1 cellular context compared by ENCODE assay signal in the genomic region with DNA sequence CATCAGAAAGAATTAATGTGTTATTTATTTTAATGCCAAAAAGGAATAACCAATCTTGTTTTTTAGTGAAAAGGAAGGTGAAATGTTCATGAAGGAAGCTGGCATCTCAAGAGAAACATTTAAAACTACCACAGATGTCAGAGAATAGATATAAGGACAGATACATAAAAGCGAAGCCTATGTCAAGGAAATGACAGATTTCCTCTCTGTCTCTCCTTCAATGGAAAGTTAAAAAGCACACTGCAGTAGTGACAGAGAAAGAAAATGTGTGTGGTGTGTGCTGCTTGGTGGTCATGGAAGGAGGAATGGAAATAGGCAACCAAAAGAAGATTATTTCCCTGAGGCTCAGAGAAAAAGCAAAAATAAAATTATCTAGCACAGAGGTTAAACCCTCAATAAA.
TF ChIP-seq lines count a peak whose summit lies in the region.

No MANE protein-coding gene starts in this region.

TF ChIP-seq in SK-N-SH treated with all-trans-retinoic acid at 6 μM for 48 hours, 23 proteins besides CTCF, POLR2A, EP300 and RAD21 (continued from another document):
- TF ChIP-seq, protein P1, sequence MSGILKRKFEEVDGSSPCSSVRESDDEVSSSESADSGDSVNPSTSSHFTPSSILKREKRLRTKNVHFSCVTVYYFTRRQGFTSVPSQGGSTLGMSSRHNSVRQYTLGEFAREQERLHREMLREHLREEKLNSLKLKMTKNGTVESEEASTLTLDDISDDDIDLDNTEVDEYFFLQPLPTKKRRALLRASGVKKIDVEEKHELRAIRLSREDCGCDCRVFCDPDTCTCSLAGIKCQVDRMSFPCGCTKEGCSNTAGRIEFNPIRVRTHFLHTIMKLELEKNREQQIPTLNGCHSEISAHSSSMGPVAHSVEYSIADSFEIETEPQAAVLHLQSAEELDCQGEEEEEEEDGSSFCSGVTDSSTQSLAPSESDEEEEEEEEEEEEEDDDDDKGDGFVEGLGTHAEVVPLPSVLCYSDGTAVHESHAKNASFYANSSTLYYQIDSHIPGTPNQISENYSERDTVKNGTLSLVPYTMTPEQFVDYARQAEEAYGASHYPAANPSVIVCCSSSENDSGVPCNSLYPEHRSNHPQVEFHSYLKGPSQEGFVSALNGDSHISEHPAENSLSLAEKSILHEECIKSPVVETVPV (CRISPR knock-in tag; IDR thresholded peaks at IDR 0.05), result no peak
- TF ChIP-seq TCF4 (CRISPR knock-in tag; IDR thresholded peaks at IDR 0.05; ENCODE audit: borderline replicate concordance) (no peak), ISL1 (CRISPR knock-in tag; IDR thresholded peaks at IDR 0.05) (no peak), TOX (CRISPR knock-in tag; IDR thresholded peaks at IDR 0.05; ENCODE audit: borderline replicate concordance) (no peak), ZFP3 (CRISPR knock-in tag; IDR thresholded peaks at IDR 0.05) (no peak), GLIS3 (CRISPR knock-in tag; IDR thresholded peaks at IDR 0.05) (no peak), ARNTL (CRISPR knock-in tag; IDR thresholded peaks at IDR 0.05; ENCODE audit: borderline replicate concordance, low read depth) (no peak), RARB (CRISPR knock-in tag; IDR thresholded peaks at IDR 0.05) (no peak), PPARA (CRISPR knock-in tag; IDR thresholded peaks at IDR 0.05; ENCODE audit: borderline replicate concordance) (no peak), ZFP30 (CRISPR knock-in tag; IDR thresholded peaks at IDR 0.05) (no peak), ZNF70 (CRISPR knock-in tag; IDR thresholded peaks at IDR 0.05) (no peak), ZNF8 (CRISPR knock-in tag; IDR thresholded peaks at IDR 0.05) (no peak), ZC3H10 (CRISPR knock-in tag; IDR thresholded peaks at IDR 0.05) (no peak), ZNF565 (CRISPR knock-in tag; conservative IDR thresholded peaks at IDR 0.05; ENCODE audit: low read depth) (no peak), SNAI2 (CRISPR knock-in tag; IDR thresholded peaks at IDR 0.05) (no peak), OSR1 (CRISPR knock-in tag; IDR thresholded peaks at IDR 0.05) (no peak)
- TF ChIP-seq, protein P2, sequence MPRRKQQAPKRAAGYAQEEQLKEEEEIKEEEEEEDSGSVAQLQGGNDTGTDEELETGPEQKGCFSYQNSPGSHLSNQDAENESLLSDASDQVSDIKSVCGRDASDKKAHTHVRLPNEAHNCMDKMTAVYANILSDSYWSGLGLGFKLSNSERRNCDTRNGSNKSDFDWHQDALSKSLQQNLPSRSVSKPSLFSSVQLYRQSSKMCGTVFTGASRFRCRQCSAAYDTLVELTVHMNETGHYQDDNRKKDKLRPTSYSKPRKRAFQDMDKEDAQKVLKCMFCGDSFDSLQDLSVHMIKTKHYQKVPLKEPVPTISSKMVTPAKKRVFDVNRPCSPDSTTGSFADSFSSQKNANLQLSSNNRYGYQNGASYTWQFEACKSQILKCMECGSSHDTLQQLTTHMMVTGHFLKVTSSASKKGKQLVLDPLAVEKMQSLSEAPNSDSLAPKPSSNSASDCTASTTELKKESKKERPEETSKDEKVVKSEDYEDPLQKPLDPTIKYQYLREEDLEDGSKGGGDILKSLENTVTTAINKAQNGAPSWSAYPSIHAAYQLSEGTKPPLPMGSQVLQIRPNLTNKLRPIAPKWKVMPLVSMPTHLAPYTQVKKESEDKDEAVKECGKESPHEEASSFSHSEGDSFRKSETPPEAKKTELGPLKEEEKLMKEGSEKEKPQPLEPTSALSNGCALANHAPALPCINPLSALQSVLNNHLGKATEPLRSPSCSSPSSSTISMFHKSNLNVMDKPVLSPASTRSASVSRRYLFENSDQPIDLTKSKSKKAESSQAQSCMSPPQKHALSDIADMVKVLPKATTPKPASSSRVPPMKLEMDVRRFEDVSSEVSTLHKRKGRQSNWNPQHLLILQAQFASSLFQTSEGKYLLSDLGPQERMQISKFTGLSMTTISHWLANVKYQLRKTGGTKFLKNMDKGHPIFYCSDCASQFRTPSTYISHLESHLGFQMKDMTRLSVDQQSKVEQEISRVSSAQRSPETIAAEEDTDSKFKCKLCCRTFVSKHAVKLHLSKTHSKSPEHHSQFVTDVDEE (CRISPR knock-in tag; IDR thresholded peaks at IDR 0.05), result no peak
- TF ChIP-seq, protein P3, sequence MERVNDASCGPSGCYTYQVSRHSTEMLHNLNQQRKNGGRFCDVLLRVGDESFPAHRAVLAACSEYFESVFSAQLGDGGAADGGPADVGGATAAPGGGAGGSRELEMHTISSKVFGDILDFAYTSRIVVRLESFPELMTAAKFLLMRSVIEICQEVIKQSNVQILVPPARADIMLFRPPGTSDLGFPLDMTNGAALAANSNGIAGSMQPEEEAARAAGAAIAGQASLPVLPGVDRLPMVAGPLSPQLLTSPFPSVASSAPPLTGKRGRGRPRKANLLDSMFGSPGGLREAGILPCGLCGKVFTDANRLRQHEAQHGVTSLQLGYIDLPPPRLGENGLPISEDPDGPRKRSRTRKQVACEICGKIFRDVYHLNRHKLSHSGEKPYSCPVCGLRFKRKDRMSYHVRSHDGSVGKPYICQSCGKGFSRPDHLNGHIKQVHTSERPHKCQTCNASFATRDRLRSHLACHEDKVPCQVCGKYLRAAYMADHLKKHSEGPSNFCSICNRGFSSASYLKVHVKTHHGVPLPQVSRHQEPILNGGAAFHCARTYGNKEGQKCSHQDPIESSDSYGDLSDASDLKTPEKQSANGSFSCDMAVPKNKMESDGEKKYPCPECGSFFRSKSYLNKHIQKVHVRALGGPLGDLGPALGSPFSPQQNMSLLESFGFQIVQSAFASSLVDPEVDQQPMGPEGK (CRISPR knock-in tag; IDR thresholded peaks at IDR 0.05; ENCODE audit: borderline replicate concordance), result no peak
- TF ChIP-seq, protein P4, sequence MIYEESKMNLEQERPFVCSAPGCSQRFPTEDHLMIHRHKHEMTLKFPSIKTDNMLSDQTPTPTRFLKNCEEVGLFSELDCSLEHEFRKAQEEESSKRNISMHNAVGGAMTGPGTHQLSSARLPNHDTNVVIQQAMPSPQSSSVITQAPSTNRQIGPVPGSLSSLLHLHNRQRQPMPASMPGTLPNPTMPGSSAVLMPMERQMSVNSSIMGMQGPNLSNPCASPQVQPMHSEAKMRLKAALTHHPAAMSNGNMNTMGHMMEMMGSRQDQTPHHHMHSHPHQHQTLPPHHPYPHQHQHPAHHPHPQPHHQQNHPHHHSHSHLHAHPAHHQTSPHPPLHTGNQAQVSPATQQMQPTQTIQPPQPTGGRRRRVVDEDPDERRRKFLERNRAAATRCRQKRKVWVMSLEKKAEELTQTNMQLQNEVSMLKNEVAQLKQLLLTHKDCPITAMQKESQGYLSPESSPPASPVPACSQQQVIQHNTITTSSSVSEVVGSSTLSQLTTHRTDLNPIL (CRISPR knock-in tag; IDR thresholded peaks at IDR 0.05; ENCODE audit: low read depth), result no peak
